ENCODE assay signal across 12 cellular contexts in the genomic region with DNA sequence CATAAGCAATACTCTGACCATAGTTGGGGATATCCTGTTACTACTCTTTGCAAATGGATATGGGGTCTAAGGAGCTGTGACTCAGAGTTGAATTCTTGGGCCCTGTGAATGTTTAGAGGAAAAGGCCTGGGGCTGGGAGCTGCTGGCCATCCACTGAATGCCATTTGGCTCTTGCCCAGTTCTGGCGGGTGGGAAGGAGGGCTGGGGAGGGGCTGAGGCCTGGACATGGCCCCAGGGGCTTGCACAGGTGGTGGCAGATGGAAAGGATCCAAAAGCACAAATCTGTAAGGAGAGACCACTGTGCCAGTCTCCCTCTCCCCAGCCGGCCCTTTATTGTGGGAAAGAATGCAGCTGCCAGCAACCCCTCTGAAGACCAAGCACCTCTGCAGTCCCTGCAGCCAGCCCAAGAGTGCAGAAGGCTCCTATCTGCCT. TPM values are rescaled to one million over a fixed set of nuclear protein-coding genes. Genes with fewer than 3 reads are reported as not detected.
A peak's percentile ranks its signal among the peaks of the same experiment; 100 is the strongest.
DNase-seq lines count a peak whose midpoint lies in the region; ATAC-seq and TF ChIP-seq lines count a peak whose summit lies in the region.
"Had no signal": no experiment of that assay in that cellular context is flagged by ENCODE, and none has a peak within 500 bp of the region (broad histone marks: within the 10 kb centered on the region; RNA-seq: fewer than 3 reads in every experiment).

No MANE protein-coding gene starts in this region.

- H3K27me3 Mint-ChIP-seq in endodermal cell (ENCODE audit: insufficient read depth) (no peaks in the 10 kb centered on the region), osteocyte (ENCODE audit: unreplicated experiment) (no peaks in the 10 kb centered on the region)

- peaks cover 80% of the 10 kb centered on the region for H3K36me3 ChIP-seq in endodermal cell (ENCODE audit: control insufficient read depth, insufficient read depth, low read length)

- H3K9ac ChIP-seq in endodermal cell (ENCODE audit: extremely low read depth, low read length, poor library complexity, severe bottlenecking): no peak overlapping the region

- H3K27me3 ChIP-seq in endodermal cell (ENCODE audit: control insufficient read depth, insufficient read depth, low read length, poor library complexity, severe bottlenecking): no peaks in the 10 kb centered on the region

- H3K9me3 Mint-ChIP-seq in endodermal cell (no peaks in the 10 kb centered on the region), osteocyte (ENCODE audit: unreplicated experiment) (no peaks in the 10 kb centered on the region)

- H3K27ac ChIP-seq in endodermal cell (ENCODE audit: low read depth, low read length): peak overlapping the region; percentile 58

- no peak overlapping the region for H3K4me3 Mint-ChIP-seq in endodermal cell
- H3K4me3 Mint-ChIP-seq in osteocyte (ENCODE audit: unreplicated experiment): peak overlapping the region; percentile 16
- H3K4me3 Mint-ChIP-seq: activated naive CD8-positive, alpha-beta T cell had no signal

- no peaks in the 10 kb centered on the region for H3K9me3 ChIP-seq in endodermal cell (ENCODE audit: control insufficient read depth, low read length)

- TF ChIP-seq CTCF in endodermal cell (conservative IDR thresholded peaks at IDR 0.05) (no peak), osteocyte (IDR thresholded peaks at IDR 0.05) (no peak)

- H3K4me1 ChIP-seq in endodermal cell (ENCODE audit: control insufficient read depth, insufficient read depth, low read length): peaks cover 37% of the 10 kb centered on the region

- H3K4me1 Mint-ChIP-seq in endodermal cell (peaks cover 77% of the 10 kb centered on the region), osteocyte (ENCODE audit: unreplicated experiment) (peaks cover 89% of the 10 kb centered on the region)

- peak overlapping the region; percentile 59 for H3K27ac Mint-ChIP-seq in endodermal cell
- peak overlapping the region; percentile 78 for H3K27ac Mint-ChIP-seq in osteocyte (ENCODE audit: unreplicated experiment)
- H3K27ac Mint-ChIP-seq: activated naive CD8-positive, alpha-beta T cell had no signal

- no peak for ATAC-seq in HG03025 (IDR thresholded peaks at IDR 0.05; ENCODE audit: low FRiP score, unreplicated experiment)
- ATAC-seq in HG03159 (IDR thresholded peaks at IDR 0.05; ENCODE audit: unreplicated experiment): no peak

- H3K36me3 Mint-ChIP-seq in endodermal cell (ENCODE audit: low read depth) (peaks cover 16% of the 10 kb centered on the region), osteocyte (ENCODE audit: unreplicated experiment) (peaks cover 7% of the 10 kb centered on the region)
- H3K36me3 Mint-ChIP-seq: activated naive CD8-positive, alpha-beta T cell had no signal

- DNase-seq in DMS79 treated with DMSO at 0.1 percent for 48 hours (lab: John Stamatoyannopoulos, UW): peak; percentile 83
- peak; percentile 39 for DNase-seq in NCI-H2196 (lab: John Stamatoyannopoulos, UW; ENCODE audit: unreplicated experiment)
- peak; percentile 73 for DNase-seq in endodermal cell
- peak; percentile 86 for DNase-seq in osteocyte (ENCODE audit: extremely low spot score, unreplicated experiment)
- no peak for DNase-seq in activated CD4-positive, alpha-beta T cell treated with anti-CD3 and anti-CD28 coated beads, Interleukin-2, amount 50 U/mL, for 48 hours
- no peak for DNase-seq in stimulated activated CD4-positive, alpha-beta T cell treated with anti-CD3 and anti-CD28 coated beads, Interleukin-4, amount 100 ng/mL, for 1 hour
- DNase-seq: activated CD4-positive, CD25-positive, alpha-beta regulatory T cell; Calu3; NK-92 treated with Interleukin-12 subunit alpha and Interleukin-12 subunit beta, amount 100 ng/mL, for 24 hours had no signal

- 47 to 71% methylated on average over 2 of the region's 2 CpGs for WGBS in endodermal cell (ENCODE audit: insufficient coverage in 1 of 2, insufficient read length in 1 of 2), 2 experiments

- peak overlapping the region; percentile 39 for H3K4me3 ChIP-seq in endodermal cell (ENCODE audit: low read length)

RNA-seq across cellular contexts. Expression of a gene that starts 12.2 kb away (rescaled TPM):
- total RNA-seq in endodermal cell (10 to 100 TPM; 61.2 to 86.1 TPM), osteocyte (19.5 and 20.5 TPM in 2 replicates)
- polyA plus RNA-seq in endodermal cell (2013, experiment 1 of 2): 22.9 TPM
- polyA plus RNA-seq in endodermal cell (2013, experiment 2 of 2): 24.4 TPM

Comparison
In these comparisons a context has a peak if more than half of its experiments do, and no peak if none do; other contexts are left out.
1. DNase-seq: peak in DMS79 treated with DMSO at 0.1 percent for 48 hours (single experiment), NCI-H2196 (single experiment), endodermal cell (single experiment) and osteocyte (single experiment); none in activated CD4-positive, alpha-beta T cell treated with anti-CD3 and anti-CD28 coated beads, Interleukin-2, amount 50 U/mL, for 48 hours (0 of 2) and stimulated activated CD4-positive, alpha-beta T cell treated with anti-CD3 and anti-CD28 coated beads, Interleukin-4, amount 100 ng/mL, for 1 hour (single experiment).